Comparison of ENCODE assay signal across 8 cellular contexts in genomic region chr3:120559228-120560061, GRCh38. TPM values are rescaled to one million over a fixed set of nuclear protein-coding genes. Genes with fewer than 3 reads are reported as not detected.
DNase-seq lines count a peak whose midpoint lies in the region; ATAC-seq and TF ChIP-seq lines count a peak whose summit lies in the region.

No MANE protein-coding gene starts in this region.

- peaks cover 23% of the 10 kb centered on the region for H3K27me3 Mint-ChIP-seq in CD4-positive, CD25-positive, alpha-beta regulatory T cell
- no peaks in the 10 kb centered on the region for H3K27me3 Mint-ChIP-seq in brain

- intact Hi-C loops in OCI-LY7 (cut with micrococcal nuclease; ENCODE audit: unreplicated experiment) = loop anchor here (1.0 kb wide), 2 partner anchors 140 to 315 kb away; no protein-coding TSS in a partner anchor

- no TSS peak for BruUV-seq in OCI-LY7 (replicated peaks; lab: Mats Ljungman, UMichigan)

- H4K20me1 ChIP-seq in OCI-LY7 (ENCODE audit: insufficient read depth, low read length) = no peaks in the 10 kb centered on the region

- H3K36me3 ChIP-seq in CD4-positive, CD25-positive, alpha-beta regulatory T cell (ENCODE audit: control insufficient read depth, insufficient read depth, low read length) = no peaks in the 10 kb centered on the region
- H3K36me3 ChIP-seq in OCI-LY7 (ENCODE audit: insufficient read depth, low read length) = no peaks in the 10 kb centered on the region

- H3K4me1 ChIP-seq in CD4-positive, CD25-positive, alpha-beta regulatory T cell (ENCODE audit: control insufficient read depth, insufficient read depth, low read length, poor library complexity, severe bottlenecking) = peaks cover 13% of the 10 kb centered on the region
- H3K4me1 ChIP-seq in OCI-LY7 (ENCODE audit: insufficient read depth, low read length, poor library complexity, severe bottlenecking) = peaks cover 3% of the 10 kb centered on the region

- no peaks in the 10 kb centered on the region for H3K79me2 ChIP-seq in OCI-LY7 (ENCODE audit: insufficient read depth, low read depth, low read length)

- H3K27me3 ChIP-seq in CD4-positive, CD25-positive, alpha-beta regulatory T cell (ENCODE audit: control insufficient read depth, insufficient read depth, low read length) = peaks cover 6% of the 10 kb centered on the region

- no peaks in the 10 kb centered on the region for H3K9me2 ChIP-seq in OCI-LY7 (ENCODE audit: insufficient read depth, low read length)

- DNase-seq in CD4-positive, CD25-positive, alpha-beta regulatory T cell = peak in 1 of 3 donors; percentile 3
- DNase-seq in OCI-LY7 (ENCODE audit: low spot score) (no peak), iris pigment epithelial cell (ENCODE audit: low read depth) (peak; percentile 45), KG1 (lab: John Stamatoyannopoulos, UW) (no peak)
- no peak for DNase-seq in stimulated activated effector memory CD8-positive, alpha-beta T cell treated with anti-CD3 and anti-CD28 coated beads, Interleukin-12 subunit alpha, Interleukin-12 subunit beta, amount 100 ng/mL, for 72 hours (ENCODE audit: low spot score in 2 of 2)

- CTCF ChIA-PET in OCI-LY7 (lab: Charles Lee; ENCODE audit: unreplicated experiment) = interaction anchor here (0.6 to 1.5 kb wide), 7 partner anchors 8 to 243 kb away, joined by 3 to 19 read pairs (median 3); no protein-coding TSS in a partner anchor

- peak; percentile 7 to 9 for ATAC-seq in CD4-positive, CD25-positive, alpha-beta regulatory T cell (ENCODE audit: low read depth in 2 of 2)
- ATAC-seq in GM19043 (IDR thresholded peaks at IDR 0.05; ENCODE audit: low read depth, unreplicated experiment) (peak; percentile 28), HG03196 (IDR thresholded peaks at IDR 0.05; ENCODE audit: unreplicated experiment) (peak; percentile 28)
- ATAC-seq in stimulated activated effector memory CD8-positive, alpha-beta T cell treated with anti-CD3 and anti-CD28 coated beads, Interleukin-12 subunit alpha, Interleukin-12 subunit beta, amount 100 ng/mL, for 72 hours = peak; percentile 47

- peak overlapping the region in 2 of 3 donors; percentile 82 to 89 for H3K27ac Mint-ChIP-seq in CD4-positive, CD25-positive, alpha-beta regulatory T cell
- peak overlapping the region; percentile 93 to 98 (median 96) for H3K27ac Mint-ChIP-seq in brain
- peak overlapping the region; percentile 90 for H3K27ac Mint-ChIP-seq in stimulated activated effector memory CD8-positive, alpha-beta T cell treated with anti-CD3 and anti-CD28 coated beads, Interleukin-12 subunit alpha, Interleukin-12 subunit beta, amount 100 ng/mL, for 72 hours

- H3K4me2 ChIP-seq in OCI-LY7 (ENCODE audit: low read length) = peak overlapping the region; percentile 37

- H3K4me3 ChIP-seq in CD4-positive, CD25-positive, alpha-beta regulatory T cell (ENCODE audit: low read depth, low read length) = peak overlapping the region; percentile 46
- H3K4me3 ChIP-seq in OCI-LY7 (ENCODE audit: low read depth, low read length, poor library complexity, severe bottlenecking) = no peak overlapping the region

- peak overlapping the region; percentile 53 to 72 (median 64) for H3K4me3 Mint-ChIP-seq in CD4-positive, CD25-positive, alpha-beta regulatory T cell
- H3K4me3 Mint-ChIP-seq in brain = peak overlapping the region; percentile 72 to 86 (median 80)
- H3K4me3 Mint-ChIP-seq in stimulated activated effector memory CD8-positive, alpha-beta T cell treated with anti-CD3 and anti-CD28 coated beads, Interleukin-12 subunit alpha, Interleukin-12 subunit beta, amount 100 ng/mL, for 72 hours = peak overlapping the region; percentile 64

- POLR2A ChIA-PET in OCI-LY7 (lab: Charles Lee) = interaction anchor here (0.9 to 1.3 kb wide), 2 partner anchors 9 to 144 kb away, joined by 4 to 5 read pairs; no protein-coding TSS in a partner anchor

- peaks cover 0 to 18% (median 12%) of the 10 kb centered on the region in 4 donors for H3K4me1 Mint-ChIP-seq in CD4-positive, CD25-positive, alpha-beta regulatory T cell
- peaks cover 48% of the 10 kb centered on the region for H3K4me1 Mint-ChIP-seq in brain
- peaks cover 16% of the 10 kb centered on the region for H3K4me1 Mint-ChIP-seq in stimulated activated effector memory CD8-positive, alpha-beta T cell treated with anti-CD3 and anti-CD28 coated beads, Interleukin-12 subunit alpha, Interleukin-12 subunit beta, amount 100 ng/mL, for 72 hours

- H3K9me3 Mint-ChIP-seq in CD4-positive, CD25-positive, alpha-beta regulatory T cell = peaks cover 0 to 1% (median 0%) of the 10 kb centered on the region in 7 donors
- peaks cover 0 to 3% (median 0%) of the 10 kb centered on the region in 5 experiments for H3K9me3 Mint-ChIP-seq in brain
- H3K9me3 Mint-ChIP-seq in stimulated activated effector memory CD8-positive, alpha-beta T cell treated with anti-CD3 and anti-CD28 coated beads, Interleukin-12 subunit alpha, Interleukin-12 subunit beta, amount 100 ng/mL, for 72 hours = no peaks in the 10 kb centered on the region

- no peaks in the 10 kb centered on the region for H3K9me3 ChIP-seq in CD4-positive, CD25-positive, alpha-beta regulatory T cell (ENCODE audit: control insufficient read depth in 2 of 2, low read length in 2 of 2)
- H3K9me3 ChIP-seq in OCI-LY7 (ENCODE audit: low read length) = no peaks in the 10 kb centered on the region

- no peak overlapping the region for H2AFZ ChIP-seq in OCI-LY7 (ENCODE audit: low read length)

- H3K36me3 Mint-ChIP-seq in CD4-positive, CD25-positive, alpha-beta regulatory T cell = no peaks in the 10 kb centered on the region
- H3K36me3 Mint-ChIP-seq in brain = no peaks in the 10 kb centered on the region
- no peaks in the 10 kb centered on the region for H3K36me3 Mint-ChIP-seq in stimulated activated effector memory CD8-positive, alpha-beta T cell treated with anti-CD3 and anti-CD28 coated beads, Interleukin-12 subunit alpha, Interleukin-12 subunit beta, amount 100 ng/mL, for 72 hours

- TF ChIP-seq CTCF in OCI-LY7 (conservative IDR thresholded peaks at IDR 0.05; ENCODE audit: low read length) (peak; percentile 28; the same call in 1 of the 2 replicates), brain (conservative IDR thresholded peaks at IDR 0.05) (peak; percentile 11 to 54)

- no peak overlapping the region for H3K27ac ChIP-seq in CD4-positive, CD25-positive, alpha-beta regulatory T cell (ENCODE audit: insufficient read depth, low read length, poor library complexity, severe bottlenecking)
- H3K27ac ChIP-seq in OCI-LY7 (ENCODE audit: low read depth, low read length, poor library complexity, severe bottlenecking) = no peak overlapping the region

RNA-seq across cellular contexts. Expression of gene NDUFB4, which starts 36.7 kb away (rescaled TPM):
- total RNA-seq in CD4-positive, CD25-positive, alpha-beta regulatory T cell = 71.4 TPM
- polyA plus RNA-seq in CD4-positive, CD25-positive, alpha-beta regulatory T cell = 100 to 1,000 TPM; 240 to 317 (median 274) TPM
- total RNA-seq in OCI-LY7 (2014; rRNA removed; shearing (Covaris generic)) = 77.3 and 130 TPM in 2 replicates
- total RNA-seq in OCI-LY7 (2022) = 145 and 149 TPM in 2 replicates
- polyA plus RNA-seq in brain (ENCODE audit: insufficient read depth, low read depth, low replicate concordance) = 350 TPM
